In the genomic region with DNA sequence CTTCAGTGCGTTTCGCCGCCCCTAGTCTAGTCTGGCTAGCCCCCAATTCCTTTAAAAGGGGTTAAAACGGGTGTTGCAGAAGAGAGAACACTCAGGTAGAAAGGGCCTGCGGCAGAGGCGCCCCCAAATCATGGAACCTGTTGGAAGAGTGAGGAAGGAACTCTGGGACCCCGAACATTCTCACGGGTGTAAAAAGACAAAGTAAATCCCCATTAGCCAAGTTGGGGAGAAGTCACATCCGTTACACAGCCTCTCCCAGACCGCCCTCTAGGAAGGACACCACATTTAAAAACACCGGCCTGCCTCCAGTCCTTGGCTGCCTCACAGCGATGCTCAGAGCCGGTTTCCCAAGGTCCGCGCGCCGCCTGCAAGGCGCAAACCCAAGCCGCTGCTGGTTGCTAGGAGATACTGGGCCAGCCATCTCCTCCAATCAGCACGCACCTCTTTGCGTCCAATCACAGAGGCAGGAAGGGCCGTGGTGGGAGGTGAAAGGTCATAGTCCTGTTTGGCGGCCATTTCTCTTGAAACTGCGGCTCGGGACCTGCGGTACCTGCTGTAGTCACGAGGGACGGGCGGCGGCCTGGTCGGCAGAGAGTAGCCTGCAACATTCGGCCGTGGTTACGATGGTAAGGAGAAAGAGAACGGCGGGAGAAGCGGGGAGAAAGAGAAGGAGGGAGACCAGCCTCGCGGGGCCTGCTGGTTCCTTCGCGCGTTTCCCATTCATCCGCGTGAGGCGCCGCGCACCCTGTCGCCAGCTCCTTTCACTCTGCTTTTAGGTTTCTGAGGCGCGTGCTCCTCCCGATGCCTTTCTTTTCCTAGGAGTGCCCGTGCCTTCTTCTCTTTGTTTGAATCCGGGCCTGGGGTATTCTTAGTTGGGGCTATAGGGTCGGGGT, we compare ENCODE assay signal across 8 cellular contexts. TPM values are rescaled to one million over a fixed set of nuclear protein-coding genes. Genes with fewer than 3 reads are reported as not detected.
DNase-seq lines count a peak whose midpoint lies in the region; ATAC-seq and TF ChIP-seq lines count a peak whose summit lies in the region.

SNRPF (plus strand) TSS at position 502 of the 893 bp plus-strand sequence; CDS start at position 624, 122 bp downstream.

- TF ChIP-seq CTCF in GM20000 (IDR thresholded peaks at IDR 0.05; ENCODE audit: extremely low read depth, missing control alignments) (no peak), lung (IDR thresholded peaks at IDR 0.05; ENCODE audit: control extremely low read depth, extremely low read depth) (no peak)

- H3K27ac ChIP-seq in effector memory CD4-positive, alpha-beta T cell (ENCODE audit: insufficient read depth, low read length, poor library complexity, severe bottlenecking) = peak within 1 kb of the TSS; percentile 81
- H3K27ac ChIP-seq in lung (ENCODE audit: low read depth in 1 of 2, low read length in 1 of 2) = peak within 1 kb of the TSS; percentile 76 to 82

- peak; percentile 97 for DNase-seq in COR-L47 (lab: John Stamatoyannopoulos, UW)
- DNase-seq in GM20000 (ENCODE audit: low spot score) = peak; percentile 96
- DNase-seq in HS-5 (ENCODE audit: low read depth) = peak; percentile 94
- DNase-seq in NK-92 (lab: John Stamatoyannopoulos, UW; ENCODE audit: unreplicated experiment) = peak; percentile 52
- peak; percentile 79 to 85 for DNase-seq in activated CD8-positive, alpha-beta memory T cell treated with anti-CD3 and anti-CD28 coated beads for 1 hour (ENCODE audit: extremely low read depth in 1 of 2, low read depth in 1 of 2)
- peak; percentile 90 to 93 (median 91) for DNase-seq in effector memory CD4-positive, alpha-beta T cell
- peak; percentile 96 for DNase-seq in lung (ENCODE audit: low spot score)
- peak; percentile 71 to 88 (median 88) for DNase-seq in stimulated activated CD4-positive, alpha-beta T cell treated with anti-CD3 and anti-CD28 coated beads, TNF-alpha, amount 100 ng/mL, for 4 hours (ENCODE audit: low read depth in 3 of 3)

- peak within 1 kb of the TSS; percentile 78 for H3K4me3 ChIP-seq in effector memory CD4-positive, alpha-beta T cell (ENCODE audit: insufficient read depth, low read depth, low read length, poor library complexity, severe bottlenecking)
- H3K4me3 ChIP-seq in lung = peak within 1 kb of the TSS; percentile 77

- H3K36me3 ChIP-seq in effector memory CD4-positive, alpha-beta T cell (ENCODE audit: control insufficient read depth, insufficient read depth, low read length) = peaks cover 21% of the 10 kb centered on the region
- peaks cover 6 to 11% of the 10 kb centered on the region in 2 donors for H3K36me3 ChIP-seq in lung (ENCODE audit: control insufficient read depth in 2 of 2, insufficient read depth in 2 of 2, low read length in 2 of 2)

- peak; percentile 99 for ATAC-seq in lung (ENCODE audit: insufficient read depth, low FRiP score)

- no peaks in the 10 kb centered on the region for H3K9me3 ChIP-seq in effector memory CD4-positive, alpha-beta T cell (ENCODE audit: control insufficient read depth, low read length)
- H3K9me3 ChIP-seq in lung (ENCODE audit: control insufficient read depth in 2 of 2, insufficient read depth in 1 of 2, low read length in 1 of 2) = peaks cover 0 to 2% of the 10 kb centered on the region in 2 donors

- H3K4me1 ChIP-seq in effector memory CD4-positive, alpha-beta T cell (ENCODE audit: control insufficient read depth, insufficient read depth, low read length, poor library complexity, severe bottlenecking) = peaks cover 9% of the 10 kb centered on the region
- peaks cover 6% of the 10 kb centered on the region in 2 donors for H3K4me1 ChIP-seq in lung (ENCODE audit: control insufficient read depth in 2 of 2, insufficient read depth in 2 of 2, low read length in 2 of 2)

- H3K27me3 ChIP-seq in effector memory CD4-positive, alpha-beta T cell (replicated peaks; ENCODE audit: control insufficient read depth, insufficient read depth, low read length, poor library complexity, severe bottlenecking) = no peaks in the 10 kb centered on the region
- H3K27me3 ChIP-seq in lung (ENCODE audit: control insufficient read depth, insufficient read depth) = no peaks in the 10 kb centered on the region

- 1 to 2% methylated on average over 50 to 54 of the region's 54 CpGs for WGBS in lung, 2 donors

RNA-seq across cellular contexts. Expression of gene SNRPF, which starts in this region (rescaled TPM):
- 10 to 100 TPM; 11.7 to 23.3 TPM for total RNA-seq in lung
- polyA plus RNA-seq in lung = 10 to 100 TPM; 29.1 to 83.1 TPM

Comparison
In these comparisons a context has a peak if more than half of its experiments do, and no peak if none do; other contexts are left out.
1. Peak in every context shown above with its lines: DNase-seq, ATAC-seq, H3K4me3 ChIP-seq and H3K27ac ChIP-seq.